ENCODE assay signal across 8 cellular contexts in the genomic region with DNA sequence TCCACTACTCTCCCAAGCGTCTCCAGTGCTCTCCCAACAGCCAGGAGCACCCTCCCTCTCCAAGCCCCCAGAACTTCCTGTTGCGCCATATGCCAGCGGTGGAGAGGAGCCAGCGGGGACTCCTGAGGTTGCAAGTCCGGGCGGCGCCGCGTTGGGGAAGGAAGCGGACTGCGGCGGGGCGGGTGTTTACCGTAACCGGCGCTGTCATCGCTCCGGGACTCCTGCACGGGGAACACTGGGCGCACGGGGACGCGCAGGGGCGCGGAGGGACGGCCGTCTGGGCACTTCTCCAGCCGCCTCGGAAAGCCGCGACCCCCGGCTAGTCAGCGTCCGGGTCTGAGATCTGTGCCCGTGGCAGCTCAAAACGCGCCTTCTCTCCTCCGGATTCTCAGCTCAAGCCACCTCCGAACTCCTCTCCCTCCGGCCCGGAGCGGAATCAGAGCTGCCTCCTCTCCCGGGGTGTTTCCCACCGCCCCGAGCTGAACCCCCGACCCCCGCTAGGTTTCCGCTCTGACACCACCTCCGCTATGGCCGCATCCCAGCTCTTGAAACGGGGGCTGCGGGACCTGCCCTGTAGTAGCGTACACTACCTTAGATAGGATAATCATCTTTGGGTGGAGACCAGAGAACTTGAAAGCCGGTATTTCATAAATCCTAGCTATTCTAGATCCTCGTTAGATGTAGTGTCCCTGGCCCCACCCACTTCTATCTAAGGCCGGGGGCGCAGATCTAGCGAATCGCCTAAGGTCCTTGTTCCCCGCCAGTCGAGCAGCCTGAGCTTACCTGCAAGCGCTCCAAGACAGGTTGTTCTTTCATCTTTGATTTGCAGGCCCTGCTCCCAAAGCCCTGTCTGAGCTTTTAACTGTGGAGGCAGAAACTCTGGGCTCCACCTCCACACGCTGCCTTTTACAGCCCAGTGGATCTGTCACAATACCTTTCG. TPM values are rescaled to one million over a fixed set of nuclear protein-coding genes. Genes with fewer than 3 reads are reported as not detected.
A peak's percentile ranks its signal among the peaks of the same experiment; 100 is the strongest.
DNase-seq lines count a peak whose midpoint lies in the region; ATAC-seq and TF ChIP-seq lines count a peak whose summit lies in the region.

Gene TRPM6 (minus strand): TSS at position 881 of the 940 bp plus-strand sequence. CDS start 65 bp downstream, at position 816.

- H3K36me3 Mint-ChIP-seq in CD4-positive, CD25-positive, alpha-beta regulatory T cell: peaks cover 3% of the 10 kb centered on the region
- H3K36me3 Mint-ChIP-seq in activated T-cell treated with anti-CD3 and anti-CD28 coated beads, Interleukin-2, amount 50 U/mL, for 4 hours (ENCODE audit: insufficient read depth): no peaks in the 10 kb centered on the region
- H3K36me3 Mint-ChIP-seq in naive B cell: peaks cover 7 to 8% of the 10 kb centered on the region in 2 donors

- no peak for TF ChIP-seq POLR2A in suprapubic skin (IDR thresholded peaks at IDR 0.05)

- peak in 1 of 2 donors; percentile 34 for ATAC-seq in CD4-positive, CD25-positive, alpha-beta regulatory T cell (ENCODE audit: low read depth in 2 of 2)
- ATAC-seq in HG02759 (IDR thresholded peaks at IDR 0.05; ENCODE audit: unreplicated experiment) (peak; percentile 65), naive B cell (ENCODE audit: low read depth in 2 of 2) (peak; percentile 46 to 56)
- ATAC-seq in activated T-cell treated with anti-CD3 and anti-CD28 coated beads, Interleukin-2, amount 50 U/mL, for 4 hours: peak; percentile 74 to 79

- peaks cover 27% of the 10 kb centered on the region for H3K27me3 ChIP-seq in CD4-positive, CD25-positive, alpha-beta regulatory T cell (ENCODE audit: control insufficient read depth, insufficient read depth, low read length)
- H3K27me3 ChIP-seq in suprapubic skin: no peaks in the 10 kb centered on the region

- no peak within 1 kb of the TSS for H3K27ac Mint-ChIP-seq in CD4-positive, CD25-positive, alpha-beta regulatory T cell
- peak within 1 kb of the TSS in 2 of 6 donors; percentile 53 to 80 for H3K27ac Mint-ChIP-seq in naive B cell

- H3K9me3 Mint-ChIP-seq in CD4-positive, CD25-positive, alpha-beta regulatory T cell: peaks cover 0 to 10% (median 4%) of the 10 kb centered on the region in 7 donors
- H3K9me3 Mint-ChIP-seq in activated T-cell treated with anti-CD3 and anti-CD28 coated beads, Interleukin-2, amount 50 U/mL, for 4 hours: peaks cover 8% of the 10 kb centered on the region
- peaks cover 5 to 24% (median 9%) of the 10 kb centered on the region in 7 donors for H3K9me3 Mint-ChIP-seq in naive B cell

- H3K4me1 ChIP-seq in CD4-positive, CD25-positive, alpha-beta regulatory T cell (ENCODE audit: control insufficient read depth, insufficient read depth, low read length, poor library complexity, severe bottlenecking): peaks cover 12% of the 10 kb centered on the region
- peaks cover 14% of the 10 kb centered on the region for H3K4me1 ChIP-seq in suprapubic skin

- TF ChIP-seq CTCF in suprapubic skin (IDR thresholded peaks at IDR 0.05): no peak

- TF ChIP-seq EP300 in suprapubic skin (IDR thresholded peaks at IDR 0.05): no peak

- no peak within 1 kb of the TSS for H3K27ac ChIP-seq in CD4-positive, CD25-positive, alpha-beta regulatory T cell (ENCODE audit: insufficient read depth, low read length, poor library complexity, severe bottlenecking)
- peak within 1 kb of the TSS; percentile 59 for H3K27ac ChIP-seq in suprapubic skin

- peak in 1 of 3 donors; percentile 36 for DNase-seq in CD4-positive, CD25-positive, alpha-beta regulatory T cell
- DNase-seq in NCI-H526 treated with DMSO at 0.1 percent for 48 hours (lab: John Stamatoyannopoulos, UW) (peak; percentile 62), fibroblast of peridontal ligament (ENCODE audit: extremely low read depth) (peak; percentile 66), naive B cell (no peak), suprapubic skin (ENCODE audit: low spot score in 2 of 2) (peak; percentile 88 to 91)
- DNase-seq in activated T-cell treated with anti-CD3 and anti-CD28 coated beads, Interleukin-2, amount 50 U/mL, for 4 hours: no peak
- DNase-seq in effector CD4-positive, alpha-beta T cell: no peak

- 8% methylated on average over 24 of the region's 64 CpGs for WGBS in suprapubic skin

- peaks cover 78% of the 10 kb centered on the region for H3K27me3 Mint-ChIP-seq in CD4-positive, CD25-positive, alpha-beta regulatory T cell
- H3K27me3 Mint-ChIP-seq in activated T-cell treated with anti-CD3 and anti-CD28 coated beads, Interleukin-2, amount 50 U/mL, for 4 hours (ENCODE audit: low read depth): peaks cover 46% of the 10 kb centered on the region
- H3K27me3 Mint-ChIP-seq in naive B cell: peaks cover 46 to 69% (median 58%) of the 10 kb centered on the region in 3 donors

- H3K4me1 Mint-ChIP-seq in CD4-positive, CD25-positive, alpha-beta regulatory T cell: peaks cover 0 to 15% (median 10%) of the 10 kb centered on the region in 4 donors
- H3K4me1 Mint-ChIP-seq in activated T-cell treated with anti-CD3 and anti-CD28 coated beads, Interleukin-2, amount 50 U/mL, for 4 hours (ENCODE audit: low read depth): peaks cover 11% of the 10 kb centered on the region
- H3K4me1 Mint-ChIP-seq in naive B cell: peaks cover 12 to 17% (median 14%) of the 10 kb centered on the region in 3 donors

- H3K4me3 Mint-ChIP-seq in CD4-positive, CD25-positive, alpha-beta regulatory T cell: peak within 1 kb of the TSS in 3 of 4 donors; percentile 66 to 91 (median 80)
- H3K4me3 Mint-ChIP-seq in activated T-cell treated with anti-CD3 and anti-CD28 coated beads, Interleukin-2, amount 50 U/mL, for 4 hours: peak within 1 kb of the TSS; percentile 81
- peak within 1 kb of the TSS; percentile 76 to 91 (median 85) for H3K4me3 Mint-ChIP-seq in naive B cell

- H3K36me3 ChIP-seq in CD4-positive, CD25-positive, alpha-beta regulatory T cell (ENCODE audit: control insufficient read depth, insufficient read depth, low read length): no peaks in the 10 kb centered on the region
- H3K36me3 ChIP-seq in suprapubic skin: no peaks in the 10 kb centered on the region

- peak within 1 kb of the TSS; percentile 39 for H3K4me3 ChIP-seq in CD4-positive, CD25-positive, alpha-beta regulatory T cell (ENCODE audit: low read depth, low read length)
- peak within 1 kb of the TSS; percentile 70 for H3K4me3 ChIP-seq in suprapubic skin

- peaks cover 0 to 6% of the 10 kb centered on the region in 2 experiments for H3K9me3 ChIP-seq in CD4-positive, CD25-positive, alpha-beta regulatory T cell (ENCODE audit: control insufficient read depth in 2 of 2, low read length in 2 of 2)
- H3K9me3 ChIP-seq in suprapubic skin: no peaks in the 10 kb centered on the region

RNA-seq across cellular contexts. Expression of gene TRPM6, which starts in this region (rescaled TPM):
- 0.17 TPM for total RNA-seq in CD4-positive, CD25-positive, alpha-beta regulatory T cell
- not detected for polyA plus RNA-seq in CD4-positive, CD25-positive, alpha-beta regulatory T cell
- total RNA-seq in activated T-cell treated with anti-CD3 and anti-CD28 coated beads, Interleukin-2, amount 50 U/mL, for 4 hours: under 1 TPM; 0.05 to 0.23 (median 0.18) TPM
- not detected for polyA plus RNA-seq in naive B cell (ENCODE audit: low read depth in 6 of 6)
- 1 to 10 TPM in 2 of 4 donors, under 1 TPM in 2; 0.53 to 1.6 (median 1.0) TPM for total RNA-seq in suprapubic skin

Comparison
In these comparisons a context has a peak if more than half of its experiments do, and no peak if none do; other contexts are left out.
1. Peak in ATAC-seq in activated T-cell treated with anti-CD3 and anti-CD28 coated beads, Interleukin-2, amount 50 U/mL, for 4 hours; RNA of the gene not detected or under 1 TPM.
2. Peak in ATAC-seq in naive B cell; RNA of the gene not detected or under 1 TPM.
3. DNase-seq: peak in NCI-H526 treated with DMSO at 0.1 percent for 48 hours (single experiment), fibroblast of peridontal ligament (single experiment) and suprapubic skin (2 of 2); none in activated T-cell treated with anti-CD3 and anti-CD28 coated beads, Interleukin-2, amount 50 U/mL, for 4 hours (single experiment), naive B cell (single experiment) and effector CD4-positive, alpha-beta T cell (single experiment).
4. Peak in every context shown above with its lines, with median percentiles within 50 percentile points of each other: H3K4me3 Mint-ChIP-seq.